In genomic region chr5:156783092-156783491, GRCh38 we compare ENCODE assay signal across 24 cellular contexts.
"Had no signal": no experiment of that assay in that cellular context is flagged by ENCODE, and none has a peak within 500 bp of the region (broad histone marks: within the 10 kb centered on the region; RNA-seq: fewer than 3 reads in every experiment).

No MANE protein-coding gene starts in this region.

- H3K27ac Mint-ChIP-seq: activated naive CD4-positive, alpha-beta T cell treated with anti-CD3 and anti-CD28 coated beads for 36 hours; activated naive CD8-positive, alpha-beta T cell treated with anti-CD3 and anti-CD28 coated beads for 36 hours; activated T-helper 1 cell treated with anti-CD3 and anti-CD28 coated beads, Interleukin-12 subunit alpha, Interleukin-12 subunit beta, Interleukin-2, Interleukin-4 antibody, amounts not matched to agents 30 ng/mL and 10 ng/mL and 1 ng/mL, durations not matched to agents 14 hours and 24 hours and 36 hours; effector memory CD8-positive, alpha-beta T cell; nephron; stimulated activated naive CD8-positive, alpha-beta T cell treated with anti-CD3 and anti-CD28 coated beads, Interleukin-15, Interleukin-2, amounts not matched to agents 100 ng/mL and 50 ng/mL, for 24 hours had no signal

- DNase-seq: activated CD4-positive, alpha-beta T cell treated with anti-CD3 and anti-CD28 coated beads for 1 hour; activated CD4-positive, alpha-beta T cell treated with anti-CD3 and anti-CD28 coated beads, Interleukin-2, amount 50 U/mL, for 1 hour; activated CD8-positive, alpha-beta memory T cell treated with anti-CD3 and anti-CD28 coated beads for 24 hours; activated effector memory CD4-positive, alpha-beta T cell treated with anti-CD3 and anti-CD28 coated beads, Interleukin-2, amount 50 U/mL, for 16 hours; activated naive CD4-positive, alpha-beta T cell treated with anti-CD3 and anti-CD28 coated beads for 36 hours; activated naive CD8-positive, alpha-beta T cell treated with anti-CD3 and anti-CD28 coated beads for 36 hours; adrenal gland; aorta; body of pancreas; dorsolateral prefrontal cortex; effector memory CD8-positive, alpha-beta T cell; erythroblast; gastrocnemius medialis; glutamatergic neuron; left colon; mammary epithelial cell; right lobe of liver; stimulated activated CD4-positive, alpha-beta T cell treated with anti-CD3 and anti-CD28 coated beads, Interleukin-2, amount 100 ng/mL, for 48 hours; T-helper 2 cell; thyroid gland; upper lobe of right lung had no signal

- ATAC-seq: body of pancreas; effector memory CD8-positive, alpha-beta T cell; gastrocnemius medialis; left colon; right lobe of liver; upper lobe of right lung had no signal

- H3K4me3 Mint-ChIP-seq: activated naive CD4-positive, alpha-beta T cell treated with anti-CD3 and anti-CD28 coated beads for 36 hours; activated naive CD8-positive, alpha-beta T cell treated with anti-CD3 and anti-CD28 coated beads for 36 hours; activated T-helper 1 cell treated with anti-CD3 and anti-CD28 coated beads, Interleukin-12 subunit alpha, Interleukin-12 subunit beta, Interleukin-2, Interleukin-4 antibody, amounts not matched to agents 30 ng/mL and 10 ng/mL and 1 ng/mL, durations not matched to agents 14 hours and 24 hours and 36 hours; effector memory CD8-positive, alpha-beta T cell; nephron; stimulated activated naive CD8-positive, alpha-beta T cell treated with anti-CD3 and anti-CD28 coated beads, Interleukin-15, Interleukin-2, amounts not matched to agents 100 ng/mL and 50 ng/mL, for 24 hours had no signal

- H3K4me1 Mint-ChIP-seq: nephron had no signal
